13 cellular contexts compared by ENCODE assay signal in genomic region chr7:119256446-119257131, GRCh38.
"Had no signal": no experiment of that assay in that cellular context is flagged by ENCODE, and none has a peak within 500 bp of the region (broad histone marks: within the 10 kb centered on the region; RNA-seq: fewer than 3 reads in every experiment).

No MANE protein-coding gene starts in this region.

- H3K36me3 ChIP-seq: breast epithelium, gastrocnemius medialis, left lung, uterus had no signal

- H3K9me3 ChIP-seq: breast epithelium, gastrocnemius medialis, left lung, mucosa of descending colon, uterus had no signal

- DNase-seq: activated CD4-positive, alpha-beta memory T cell treated with anti-CD3 and anti-CD28 coated beads for 36 hours; activated CD4-positive, CD25-positive, alpha-beta regulatory T cell treated with anti-CD3 and anti-CD28 coated beads, Interleukin-2, amount 50 U/mL, for 72 hours; activated effector memory CD4-positive, alpha-beta T cell treated with anti-CD3 and anti-CD28 coated beads, Interleukin-2, amount 50 U/mL, for 16 hours; activated naive CD8-positive, alpha-beta T cell treated with anti-CD3 and anti-CD28 coated beads for 36 hours; activated T-cell treated with anti-CD3 and anti-CD28 coated beads, Interleukin-2, amount 50 U/mL, for 4 hours; gastrocnemius medialis; left lung; mucosa of descending colon; naive thymus-derived CD8-positive, alpha-beta T cell; posterior cingulate gyrus; uterus had no signal

- H3K4me3 ChIP-seq: breast epithelium, gastrocnemius medialis, left lung, mucosa of descending colon, skin epidermis, uterus had no signal

- H3K4me1 ChIP-seq: breast epithelium, gastrocnemius medialis, left lung, uterus had no signal

- ATAC-seq: activated T-cell treated with anti-CD3 and anti-CD28 coated beads, Interleukin-2, amount 50 U/mL, for 4 hours; gastrocnemius medialis; left lung; mucosa of descending colon; naive thymus-derived CD8-positive, alpha-beta T cell had no signal

- H3K27me3 ChIP-seq: breast epithelium, gastrocnemius medialis, left lung, uterus had no signal

- H3K27ac ChIP-seq: breast epithelium, gastrocnemius medialis, left lung, skin epidermis, uterus had no signal
